Comparison of ENCODE assay signal across 15 cellular contexts in genomic region chr7:125681508-125681907, GRCh38.
DNase-seq lines count a peak whose midpoint lies in the region; ATAC-seq lines count a peak whose summit lies in the region.
"Had no signal": no experiment of that assay in that cellular context is flagged by ENCODE, and none has a peak within 500 bp of the region (broad histone marks: within the 10 kb centered on the region; RNA-seq: fewer than 3 reads in every experiment).

No MANE protein-coding gene starts in this region.

- H3K4me3 Mint-ChIP-seq in stimulated activated memory B cell treated with anti-CD40 and anti-IgM and Interleukin-4, amounts not matched to agents 10 μg/mL and 1 μg/mL and 100 μg/mL, for 72 hours = no peak overlapping the region
- H3K4me3 Mint-ChIP-seq: CD4-positive, alpha-beta T cell had no signal

- H3K27ac Mint-ChIP-seq in stimulated activated memory B cell treated with anti-CD40 and anti-IgM and Interleukin-4, amounts not matched to agents 10 μg/mL and 1 μg/mL and 100 μg/mL, for 72 hours = no peak overlapping the region
- H3K27ac Mint-ChIP-seq: CD4-positive, alpha-beta T cell had no signal

- no peaks in the 10 kb centered on the region for H3K9me3 Mint-ChIP-seq in stimulated activated memory B cell treated with anti-CD40 and anti-IgM and Interleukin-4, amounts not matched to agents 10 μg/mL and 1 μg/mL and 100 μg/mL, for 72 hours

- H3K27me3 Mint-ChIP-seq in stimulated activated memory B cell treated with anti-CD40 and anti-IgM and Interleukin-4, amounts not matched to agents 10 μg/mL and 1 μg/mL and 100 μg/mL, for 72 hours = no peaks in the 10 kb centered on the region
- H3K27me3 Mint-ChIP-seq: CD4-positive, alpha-beta T cell had no signal

- no peak for DNase-seq in NK-92 treated with Interleukin-12 subunit alpha and Interleukin-12 subunit beta, amount 100 ng/mL, for 24 hours (lab: John Stamatoyannopoulos, UW)
- DNase-seq in NCI-H1105 (lab: John Stamatoyannopoulos, UW) = no peak
- DNase-seq: Calu3; CD4-positive, alpha-beta T cell; DMS79; NCI-H1436; NCI-H2029 treated with DMSO at 0.1 percent for 48 hours; NCI-H510A treated with DMSO at 0.1 percent for 48 hours; SIG-M5 had no signal

- no peaks in the 10 kb centered on the region for H3K36me3 Mint-ChIP-seq in stimulated activated memory B cell treated with anti-CD40 and anti-IgM and Interleukin-4, amounts not matched to agents 10 μg/mL and 1 μg/mL and 100 μg/mL, for 72 hours

- no peaks in the 10 kb centered on the region for H3K4me1 Mint-ChIP-seq in stimulated activated memory B cell treated with anti-CD40 and anti-IgM and Interleukin-4, amounts not matched to agents 10 μg/mL and 1 μg/mL and 100 μg/mL, for 72 hours

- ATAC-seq in GM18868 (IDR thresholded peaks at IDR 0.05; ENCODE audit: unreplicated experiment) (peak; percentile 79), HG02588 (IDR thresholded peaks at IDR 0.05; ENCODE audit: unreplicated experiment) (peak; percentile 64), HG03025 (IDR thresholded peaks at IDR 0.05; ENCODE audit: low FRiP score, unreplicated experiment) (peak; percentile 80), GM21447 (IDR thresholded peaks at IDR 0.05; ENCODE audit: unreplicated experiment) (no peak)
- ATAC-seq in stimulated activated memory B cell treated with anti-CD40 and anti-IgM and Interleukin-4, amounts not matched to agents 10 μg/mL and 1 μg/mL and 100 μg/mL, for 72 hours = peak; percentile 34
- ATAC-seq: HCT116 had no signal
